In genomic region chr10:71279590-71280170, GRCh38 we compare ENCODE assay signal across 21 cellular contexts.
"Had no signal": no experiment of that assay in that cellular context is flagged by ENCODE, and none has a peak within 500 bp of the region (broad histone marks: within the 10 kb centered on the region; RNA-seq: fewer than 3 reads in every experiment).

No MANE protein-coding gene starts in this region.

- H3K27me3 ChIP-seq: gastrocnemius medialis, left lung had no signal

- H3K4me1 ChIP-seq: gastrocnemius medialis had no signal

- H3K36me3 ChIP-seq: gastrocnemius medialis had no signal

- H3K27ac ChIP-seq: epithelial cell of prostate, gastrocnemius medialis, left lung had no signal

- ATAC-seq: activated CD8-positive, alpha-beta T cell treated with anti-CD3 and anti-CD28 coated beads, Interleukin-2, amount 10 ng/mL, durations not matched to agents 7 days and 5 days; activated naive CD4-positive, alpha-beta T cell treated with anti-CD3 and anti-CD28 coated beads, Interleukin-2, amount 50 U/mL, for 72 hours; effector memory CD8-positive, alpha-beta T cell; gastrocnemius medialis; left lung; natural killer cell had no signal

- H3K4me3 ChIP-seq: gastrocnemius medialis, left lung had no signal

- H3K9me3 ChIP-seq: gastrocnemius medialis, left lung had no signal

- DNase-seq: activated B cell treated with CpG ODN at 0.5 μM for 24 hours; activated CD4-positive, alpha-beta T cell treated with anti-CD3 and anti-CD28 coated beads, Interleukin-2, amount 10 ng/mL, durations not matched to agents 24 days and 14 days; activated CD8-positive, alpha-beta memory T cell treated with anti-CD3 and anti-CD28 coated beads, Interleukin-2, amount 50 U/mL, for 4 hours; activated CD8-positive, alpha-beta T cell treated with anti-CD3 and anti-CD28 coated beads, Interleukin-2, amount 10 ng/mL, durations not matched to agents 7 days and 5 days; activated gamma-delta T cell; activated T-cell treated with anti-CD3 and anti-CD28 coated beads, Interleukin-2, amount 50 U/mL, for 48 hours; amniotic stem cell; central memory CD4-positive, alpha-beta T cell; effector memory CD8-positive, alpha-beta T cell; gastrocnemius medialis; left lung; natural killer cell; occipital lobe; stimulated activated CD4-positive, alpha-beta T cell treated with anti-CD3 and anti-CD28 coated beads, Interleukin-4, amount 100 ng/mL, for 4 hours; stimulated activated CD8-positive, alpha-beta memory T cell treated with anti-CD3 and anti-CD28 coated beads, Interleukin-4, amount 100 ng/mL, for 48 hours; stimulated activated naive CD4-positive, alpha-beta T cell treated with Interleukin-2 at 50 U/mL for 16 hours; trophoblast cell had no signal

- FAIRE-seq: islet of Langerhans, TTC549 had no signal
